In genomic region chr4:113435893-113436292, GRCh38 we compare ENCODE assay signal across 8 cellular contexts.
A peak's percentile ranks its signal among the peaks of the same experiment; 100 is the strongest.
DNase-seq lines count a peak whose midpoint lies in the region; ATAC-seq and TF ChIP-seq lines count a peak whose summit lies in the region.

No MANE protein-coding gene starts in this region.

- no peak overlapping the region for H3K9ac ChIP-seq in colonic mucosa (ENCODE audit: low read depth in 2 of 2, low read length in 2 of 2)

- POLR2A ChIA-PET in BJ (lab: Charles Lee) = no interaction called here

- no peaks in the 10 kb centered on the region for H3K27me3 ChIP-seq in BJ (ENCODE audit: control insufficient read depth, insufficient read depth, low read length)
- no peaks in the 10 kb centered on the region for H3K27me3 ChIP-seq in colonic mucosa

- ATAC-seq in HG03342 (IDR thresholded peaks at IDR 0.05; ENCODE audit: unreplicated experiment) (no peak), HG03045 (IDR thresholded peaks at IDR 0.05; ENCODE audit: unreplicated experiment) (no peak)
- ATAC-seq in stimulated activated memory B cell treated with anti-CD40 and anti-IgM and Interleukin-4, amounts not matched to agents 10 μg/mL and 1 μg/mL and 100 μg/mL, for 72 hours = no peak

- intact Hi-C loops in colonic mucosa (cut with DNase I) = no loop called here

- CTCF ChIA-PET in BJ (lab: Yijun Ruan, JAX) = no interaction called here

- no peaks in the 10 kb centered on the region for H3K36me3 ChIP-seq in BJ (ENCODE audit: control insufficient read depth, insufficient read depth, low read length)
- H3K36me3 ChIP-seq in colonic mucosa = no peaks in the 10 kb centered on the region

- H3K36me3 Mint-ChIP-seq in stimulated activated memory B cell treated with anti-CD40 and anti-IgM and Interleukin-4, amounts not matched to agents 10 μg/mL and 1 μg/mL and 100 μg/mL, for 72 hours = no peaks in the 10 kb centered on the region

- peak overlapping the region; percentile 56 for H3K27ac ChIP-seq in colonic mucosa

- no peaks in the 10 kb centered on the region for H3K9me3 ChIP-seq in colonic mucosa

- H3K27ac Mint-ChIP-seq in stimulated activated memory B cell treated with anti-CD40 and anti-IgM and Interleukin-4, amounts not matched to agents 10 μg/mL and 1 μg/mL and 100 μg/mL, for 72 hours = no peak overlapping the region

- peaks cover 11% of the 10 kb centered on the region for H3K27me3 Mint-ChIP-seq in stimulated activated memory B cell treated with anti-CD40 and anti-IgM and Interleukin-4, amounts not matched to agents 10 μg/mL and 1 μg/mL and 100 μg/mL, for 72 hours

- H3K4me1 ChIP-seq in colonic mucosa = no peaks in the 10 kb centered on the region

- no peaks in the 10 kb centered on the region for H3K9me3 Mint-ChIP-seq in stimulated activated memory B cell treated with anti-CD40 and anti-IgM and Interleukin-4, amounts not matched to agents 10 μg/mL and 1 μg/mL and 100 μg/mL, for 72 hours

- no peak for TF ChIP-seq CTCF in BJ (IDR thresholded peaks at IDR 0.05; ENCODE audit: insufficient read depth, low read depth, low read length)
- no peak for TF ChIP-seq CTCF in colonic mucosa (IDR thresholded peaks at IDR 0.05)

- no peak overlapping the region for H3K4me3 ChIP-seq in BJ (ENCODE audit: low read depth, low read length)
- H3K4me3 ChIP-seq in colonic mucosa = no peak overlapping the region

- DNase-seq in BJ (ENCODE audit: low read depth) (peak; percentile 68), HT-29 (ENCODE audit: low spot score) (peak; percentile 84), colonic mucosa (peak; percentile 24), mucosa of gallbladder (ENCODE audit: low spot score) (peak; percentile 50), germinal center (ENCODE audit: low spot score) (no peak)

- peaks cover 12% of the 10 kb centered on the region for H3K4me1 Mint-ChIP-seq in stimulated activated memory B cell treated with anti-CD40 and anti-IgM and Interleukin-4, amounts not matched to agents 10 μg/mL and 1 μg/mL and 100 μg/mL, for 72 hours

- H3K4me3 Mint-ChIP-seq in stimulated activated memory B cell treated with anti-CD40 and anti-IgM and Interleukin-4, amounts not matched to agents 10 μg/mL and 1 μg/mL and 100 μg/mL, for 72 hours = no peak overlapping the region
